ENCODE assay signal across 19 cellular contexts in the genomic region with DNA sequence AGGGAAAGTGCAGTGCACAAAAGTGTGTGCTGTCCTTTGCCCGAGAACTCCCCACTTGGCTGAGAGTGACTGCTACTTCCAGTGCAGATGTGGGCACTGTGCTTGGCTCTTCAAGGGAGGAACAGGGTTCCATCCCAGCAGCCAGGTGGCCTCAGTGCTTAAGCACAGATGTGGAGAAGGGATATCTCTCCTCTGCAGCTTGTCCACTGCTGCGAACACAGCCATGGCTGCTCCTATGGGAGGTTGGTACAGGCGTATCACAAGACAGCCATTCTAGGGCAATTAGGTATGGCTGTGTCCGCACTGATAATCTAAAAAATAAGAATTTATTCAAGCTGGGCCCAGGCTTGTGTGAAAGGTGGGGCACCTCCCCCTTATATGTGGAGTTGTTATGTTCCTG.
DNase-seq lines count a peak whose midpoint lies in the region; ATAC-seq, FAIRE-seq and TF ChIP-seq lines count a peak whose summit lies in the region.
"Had no signal": no experiment of that assay in that cellular context is flagged by ENCODE, and none has a peak within 500 bp of the region (broad histone marks: within the 10 kb centered on the region; RNA-seq: fewer than 3 reads in every experiment).

No MANE protein-coding gene starts in this region.

- no peak overlapping the region for H3K4me2 ChIP-seq in HepG2 (ENCODE audit: low read depth, low read length)

- no peaks in the 10 kb centered on the region for H3K79me2 ChIP-seq in HepG2 (ENCODE audit: insufficient read depth, low read length)

- no peak for TF ChIP-seq RAD21 in HepG2 (CRISPR knock-in tag; IDR thresholded peaks at IDR 0.05)

- H3K4me1 Mint-ChIP-seq in CD4-positive, alpha-beta T cell (ENCODE audit: low read depth), result peaks cover 32% of the 10 kb centered on the region
- peaks cover 13 to 27% (median 21%) of the 10 kb centered on the region in 3 donors for H3K4me1 Mint-ChIP-seq in T-cell

- 94% methylated on average over 3 of the region's 4 CpGs for WGBS in HepG2 (ENCODE audit: low lambda C conversion rate)

- H3K27ac Mint-ChIP-seq in CD4-positive, alpha-beta T cell, result peak overlapping the region; percentile 69
- H3K27ac Mint-ChIP-seq in T-cell, result peak overlapping the region; percentile 15 to 80

- CTCF ChIA-PET in CD4-positive, alpha-beta T cell (lab: Charles Lee), result interaction anchor here (1.0 to 1.9 kb wide), 5 partner anchors 12 to 354 kb away, joined by 3 to 7 read pairs (median 4); no protein-coding TSS in a partner anchor
- CTCF ChIA-PET in T-cell (lab: Charles Lee), result interaction anchor here (0.6 to 1.8 kb wide), 21 partner anchors 10 to 368 kb away, joined by 3 to 25 read pairs (median 4); no protein-coding TSS in a partner anchor
- CTCF ChIA-PET in HepG2 (lab: Yijun Ruan, JAX; ENCODE audit: low intra/inter-chr PET ratio, low total read pairs), result no interaction called here

- TF ChIP-seq EP300 in HepG2 (IDR thresholded peaks at IDR 0.05; ENCODE audit: low read depth in 2 of 2, low read length in 2 of 2) (no peak), HepG2 (CRISPR knock-in tag; IDR thresholded peaks at IDR 0.05; ENCODE audit: borderline replicate concordance) (no peak)

- no peak overlapping the region for H3K9ac ChIP-seq in HepG2 (ENCODE audit: insufficient read depth, low read depth, low read length)
- H3K9ac ChIP-seq: GM23248 had no signal

- no peaks in the 10 kb centered on the region for H3K36me3 ChIP-seq in HepG2 (replicated peaks in 1 of 2; ENCODE audit: control insufficient read depth in 1 of 2, insufficient read depth in 2 of 2, low read length in 2 of 2)
- H3K36me3 ChIP-seq: ovary had no signal

- no peaks in the 10 kb centered on the region for H3K27me3 Mint-ChIP-seq in CD4-positive, alpha-beta T cell
- H3K27me3 Mint-ChIP-seq in T-cell, result no peaks in the 10 kb centered on the region
- H3K27me3 Mint-ChIP-seq: activated CD4-positive, alpha-beta memory T cell treated with anti-CD3 and anti-CD28 coated beads for 36 hours had no signal

- H3K27me3 ChIP-seq in CD4-positive, alpha-beta T cell (ENCODE audit: control insufficient read depth, insufficient read depth, low read length), result no peaks in the 10 kb centered on the region
- no peaks in the 10 kb centered on the region for H3K27me3 ChIP-seq in HepG2 (ENCODE audit: control insufficient read depth in 1 of 2, insufficient read depth in 2 of 2, low read length in 2 of 2)
- H3K27me3 ChIP-seq: ovary, testis had no signal

- BruUV-seq in HepG2 (replicated peaks; lab: Mats Ljungman, UMichigan), result no TSS peak

- no peaks in the 10 kb centered on the region for H3K4me1 ChIP-seq in HepG2 (ENCODE audit: insufficient read depth, low read length)
- H3K4me1 ChIP-seq: testis had no signal

- POLR2A ChIA-PET in CD4-positive, alpha-beta T cell (lab: Charles Lee), result interaction anchor here (0.6 to 1.7 kb wide), 10 partner anchors 12 to 442 kb away, joined by 3 to 12 read pairs (median 4); partner anchors contain the start of gene GLCCI1
- POLR2A ChIA-PET in T-cell (lab: Charles Lee) (interaction anchor here (0.5 to 0.7 kb wide), 3 partner anchors 27 to 354 kb away, joined by 3 to 4 read pairs (median 3); no protein-coding TSS in a partner anchor), HepG2 (lab: Yijun Ruan, JAX) (no interaction called here)

- TF ChIP-seq POLR2A in HepG2 (IDR thresholded peaks at IDR 0.05; ENCODE audit: insufficient read depth in 1 of 2, low read depth in 2 of 2, low read length in 2 of 2), result no peak

- H3K4me3 ChIP-seq in HepG2 (replicated peaks in 1 of 3; ENCODE audit: insufficient read depth in 1 of 3, low read depth in 2 of 3, low read length in 3 of 3), result no peak overlapping the region
- H3K4me3 ChIP-seq: GM23248, ovary, SK-N-MC, testis had no signal

- H3K36me3 Mint-ChIP-seq in CD4-positive, alpha-beta T cell (ENCODE audit: low read depth), result peaks cover 68% of the 10 kb centered on the region
- peaks cover 38% of the 10 kb centered on the region for H3K36me3 Mint-ChIP-seq in T-cell

- no peaks in the 10 kb centered on the region for H4K20me1 ChIP-seq in HepG2 (ENCODE audit: insufficient read depth, low read length)

- no peak overlapping the region for H3K4me3 Mint-ChIP-seq in CD4-positive, alpha-beta T cell
- H3K4me3 Mint-ChIP-seq in T-cell, result no peak overlapping the region
- H3K4me3 Mint-ChIP-seq: activated CD4-positive, alpha-beta memory T cell treated with anti-CD3 and anti-CD28 coated beads for 36 hours had no signal

- no peak overlapping the region for H3K27ac ChIP-seq in CD4-positive, alpha-beta T cell (ENCODE audit: low read depth, low read length)
- no peak overlapping the region for H3K27ac ChIP-seq in HepG2 (ENCODE audit: extremely low read length, insufficient read depth, low read length)
- H3K27ac ChIP-seq: GM23248, ovary, SK-N-MC, testis had no signal

- H3K9me3 Mint-ChIP-seq in CD4-positive, alpha-beta T cell, result no peaks in the 10 kb centered on the region
- peaks cover 0 to 4% (median 0%) of the 10 kb centered on the region in 3 donors for H3K9me3 Mint-ChIP-seq in T-cell

- no peak for ATAC-seq in CD4-positive, alpha-beta T cell (ENCODE audit: poor library complexity)
- ATAC-seq in GM18909 (IDR thresholded peaks at IDR 0.05; ENCODE audit: poor library complexity, unreplicated experiment), result peak; percentile 12
- peak in 1 of 4 experiments; percentile 20 for ATAC-seq in T-cell (replicated peaks in 1 of 4)
- peak; percentile 52 for ATAC-seq in HepG2
- ATAC-seq in GM18511 (IDR thresholded peaks at IDR 0.05; ENCODE audit: unreplicated experiment), result no peak

- TF ChIP-seq CTCF in CD4-positive, alpha-beta T cell (IDR thresholded peaks at IDR 0.05), result no peak
- no peak for TF ChIP-seq CTCF in HepG2 (CRISPR knock-in tag; IDR thresholded peaks at IDR 0.05)

- intact Hi-C loops in CD4-positive, alpha-beta T cell (cut with DNase I, micrococcal nuclease), result loop anchor here in 1 of 2 experiments (5.0 kb wide), 1 partner anchor 353 kb away; no protein-coding TSS in a partner anchor
- intact Hi-C loops in HepG2 (cut with micrococcal nuclease; ENCODE audit: unreplicated experiment), result loop anchor here (5.0 to 10.0 kb wide), 4 partner anchors 160 to 440 kb away; no protein-coding TSS in a partner anchor

- no peak for DNase-seq in CD4-positive, alpha-beta T cell
- DNase-seq in T-cell, result no peak
- no peak for DNase-seq in HepG2 (ENCODE audit: low spot score)
- no peak for DNase-seq in NCI-H1105 (lab: John Stamatoyannopoulos, UW)
- no peak for DNase-seq in SHP77 treated with DMSO at 0.1 percent for 48 hours (lab: John Stamatoyannopoulos, UW)
- DNase-seq in NCI-H748 (lab: John Stamatoyannopoulos, UW; ENCODE audit: unreplicated experiment), result no peak
- DNase-seq: activated CD4-positive, alpha-beta memory T cell treated with anti-CD3 and anti-CD28 coated beads for 36 hours; effector memory CD4-positive, alpha-beta T cell; hippocampal formation; NCI-H187 treated with DMSO at 0.1 percent for 48 hours; NCI-H510A; ovary; stimulated activated CD4-positive, alpha-beta T cell treated with anti-CD3 and anti-CD28 coated beads, Interleukin-4, amount 100 ng/mL, for 1 hour; testis had no signal

- no peaks in the 10 kb centered on the region for H3K9me3 ChIP-seq in CD4-positive, alpha-beta T cell (ENCODE audit: control insufficient read depth, low read length)
- no peaks in the 10 kb centered on the region for H3K9me3 ChIP-seq in HepG2 (ENCODE audit: low read length)
- H3K9me3 ChIP-seq: ovary, testis had no signal

- in situ Hi-C loops in HepG2 (cut with HindIII; ENCODE audit: extremely low pct_ligation_motif_present, low pct_unique_long_range_greater_than_20kb), result no loop called here

- H2AFZ ChIP-seq in HepG2 (ENCODE audit: low read length), result no peak overlapping the region
- H2AFZ ChIP-seq: GM23248 had no signal

- no peak for FAIRE-seq in HepG2 (lab: Jason Lieb, UNC)
- FAIRE-seq: TTC549 had no signal

TF ChIP-seq in HepG2, 621 proteins besides CTCF, POLR2A, EP300 and RAD21 (continues in another document):
- TF ChIP-seq MXD3 (CRISPR knock-in tag; IDR thresholded peaks at IDR 0.05), result no peak
- TF ChIP-seq ZNF546 (CRISPR knock-in tag; conservative IDR thresholded peaks at IDR 0.05), result no peak
- no peak for TF ChIP-seq NCOR1 (IDR thresholded peaks at IDR 0.05; ENCODE audit: borderline replicate concordance, low read length)
- TF ChIP-seq, protein P1, sequence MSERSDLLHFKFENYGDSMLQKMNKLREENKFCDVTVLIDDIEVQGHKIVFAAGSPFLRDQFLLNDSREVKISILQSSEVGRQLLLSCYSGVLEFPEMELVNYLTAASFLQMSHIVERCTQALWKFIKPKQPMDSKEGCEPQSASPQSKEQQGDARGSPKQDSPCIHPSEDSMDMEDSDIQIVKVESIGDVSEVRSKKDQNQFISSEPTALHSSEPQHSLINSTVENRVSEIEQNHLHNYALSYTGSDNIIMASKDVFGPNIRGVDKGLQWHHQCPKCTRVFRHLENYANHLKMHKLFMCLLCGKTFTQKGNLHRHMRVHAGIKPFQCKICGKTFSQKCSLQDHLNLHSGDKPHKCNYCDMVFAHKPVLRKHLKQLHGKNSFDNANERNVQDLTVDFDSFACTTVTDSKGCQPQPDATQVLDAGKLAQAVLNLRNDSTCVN (CRISPR knock-in tag; IDR thresholded peaks at IDR 0.05; ENCODE audit: borderline replicate concordance), result no peak
- TF ChIP-seq ATF7-NPFF (CRISPR knock-in tag; IDR thresholded peaks at IDR 0.05; ENCODE audit: low read depth), result no peak
- TF ChIP-seq SMAD1 (CRISPR knock-in tag; IDR thresholded peaks at IDR 0.05; ENCODE audit: borderline replicate concordance, low read depth), result no peak
- TF ChIP-seq ZNF737 (CRISPR knock-in tag; IDR thresholded peaks at IDR 0.05; ENCODE audit: borderline replicate concordance), result no peak
- no peak for TF ChIP-seq NR2F1 (CRISPR knock-in tag; IDR thresholded peaks at IDR 0.05)
- TF ChIP-seq PTBP1 (IDR thresholded peaks at IDR 0.05; ENCODE audit: low read depth, low read length, poor library complexity, severe bottlenecking), result no peak
- TF ChIP-seq, protein P2, sequence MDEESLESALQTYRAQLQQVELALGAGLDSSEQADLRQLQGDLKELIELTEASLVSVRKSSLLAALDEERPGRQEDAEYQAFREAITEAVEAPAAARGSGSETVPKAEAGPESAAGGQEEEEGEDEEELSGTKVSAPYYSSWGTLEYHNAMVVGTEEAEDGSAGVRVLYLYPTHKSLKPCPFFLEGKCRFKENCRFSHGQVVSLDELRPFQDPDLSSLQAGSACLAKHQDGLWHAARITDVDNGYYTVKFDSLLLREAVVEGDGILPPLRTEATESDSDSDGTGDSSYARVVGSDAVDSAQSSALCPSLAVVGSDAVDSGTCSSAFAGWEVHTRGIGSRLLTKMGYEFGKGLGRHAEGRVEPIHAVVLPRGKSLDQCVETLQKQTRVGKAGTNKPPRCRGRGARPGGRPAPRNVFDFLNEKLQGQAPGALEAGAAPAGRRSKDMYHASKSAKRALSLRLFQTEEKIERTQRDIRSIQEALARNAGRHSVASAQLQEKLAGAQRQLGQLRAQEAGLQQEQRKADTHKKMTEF (CRISPR knock-in tag; IDR thresholded peaks at IDR 0.05), result no peak
- TF ChIP-seq ZNF274 (CRISPR knock-in tag; IDR thresholded peaks at IDR 0.05), result no peak
- TF ChIP-seq YEATS2 (CRISPR knock-in tag; IDR thresholded peaks at IDR 0.05; ENCODE audit: borderline replicate concordance), result no peak

Comparison
In these comparisons a context has a peak if more than half of its experiments do, and no peak if none do; other contexts are left out.
1. ATAC-seq: peak in GM18909 (single experiment) and HepG2 (single experiment); none in CD4-positive, alpha-beta T cell (single experiment) and GM18511 (single experiment).